ENCODE assay signal across 24 cellular contexts in the genomic region with DNA sequence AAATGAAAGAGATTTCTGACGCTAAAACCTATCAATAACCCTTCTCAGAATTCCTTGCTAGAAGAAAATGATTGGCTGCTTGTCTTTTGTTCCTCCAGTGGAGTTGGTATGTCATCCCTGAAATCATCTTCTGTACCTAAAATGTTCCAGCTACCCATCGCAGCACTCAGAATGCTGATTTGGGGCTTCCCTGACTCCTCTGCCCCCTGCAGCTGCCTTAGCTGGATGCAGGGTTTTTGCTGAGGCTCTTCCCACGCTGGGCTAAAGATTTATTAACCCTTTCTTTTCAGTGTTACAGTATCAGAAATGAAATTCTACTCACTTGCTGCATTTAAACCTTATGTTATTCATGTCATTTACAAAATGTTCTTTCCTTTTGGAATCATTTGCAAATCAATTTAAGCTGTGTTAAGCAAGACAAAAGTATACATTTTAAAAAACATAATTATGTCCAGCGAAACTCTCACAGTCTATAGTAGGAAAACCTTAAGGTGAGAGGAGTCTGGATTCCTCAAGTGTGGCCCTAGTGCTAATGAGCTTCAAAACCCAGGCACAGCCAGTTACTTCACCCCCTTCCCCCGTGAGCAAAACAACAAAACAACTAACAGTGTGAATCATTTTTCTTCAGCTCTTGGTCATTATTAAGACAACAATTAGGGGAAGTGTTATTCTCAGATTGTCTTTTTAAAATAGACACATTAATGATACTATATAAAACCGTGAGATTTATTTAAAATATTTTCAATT. TPM values are rescaled to one million over a fixed set of nuclear protein-coding genes. Genes with fewer than 3 reads are reported as not detected.
DNase-seq lines count a peak whose midpoint lies in the region; ATAC-seq and TF ChIP-seq lines count a peak whose summit lies in the region.
"Had no signal": no experiment of that assay in that cellular context is flagged by ENCODE, and none has a peak within 500 bp of the region (broad histone marks: within the 10 kb centered on the region; RNA-seq: fewer than 3 reads in every experiment).

No MANE protein-coding gene starts in this region.

- H3K36me3 ChIP-seq in GM23338 (ENCODE audit: insufficient read depth) = no peaks in the 10 kb centered on the region
- H3K36me3 ChIP-seq: breast epithelium, left lung, spleen, stomach had no signal

- peaks cover 34% of the 10 kb centered on the region for H4K20me1 ChIP-seq in GM23338 (replicated peaks; ENCODE audit: insufficient read depth)

- TF ChIP-seq CTCF in GM23338 (conservative IDR thresholded peaks at IDR 0.05; ENCODE audit: low read depth in 2 of 2) = 0 out of 4 replicates have a peak, but pooled peaks of 1 of the 2 experiments have one; percentile 5
- no peak for TF ChIP-seq CTCF in nephron (IDR thresholded peaks at IDR 0.05; ENCODE audit: unreplicated experiment in 3 of 3)

- peak overlapping the region; percentile 56; the same call in 1 of the 2 replicates for H3K4me2 ChIP-seq in GM23338

- H3K27me3 Mint-ChIP-seq in GM23338 (ENCODE audit: insufficient read depth, low read depth, poor library complexity) (no peaks in the 10 kb centered on the region), nephron (ENCODE audit: low read depth) (no peaks in the 10 kb centered on the region)
- H3K27me3 Mint-ChIP-seq: activated CD4-positive, alpha-beta T cell treated with anti-CD3 and anti-CD28 coated beads, Interleukin-2, amount 10 ng/mL, durations not matched to agents 7 days and 5 days; activated naive CD8-positive, alpha-beta T cell treated with anti-CD3 and anti-CD28 coated beads, Interleukin-2, amount 50 U/mL, for 24 hours; T-helper 17 cell; type B pancreatic cell had no signal

- DNase-seq in GM23338 (ENCODE audit: low spot score) (peak; percentile 67), NAMALWA (ENCODE audit: low spot score) (peak; percentile 22), dermis blood vessel endothelial cell (peak; percentile 53), NCI-H1417 (lab: John Stamatoyannopoulos, UW) (no peak), activated gamma-delta T cell (lab: John Stamatoyannopoulos, UW) (no peak)
- DNase-seq: activated CD4-positive, alpha-beta T cell treated with anti-CD3 and anti-CD28 coated beads, Interleukin-2, amount 10 ng/mL, durations not matched to agents 7 days and 5 days; activated naive CD8-positive, alpha-beta T cell treated with anti-CD3 and anti-CD28 coated beads, Interleukin-2, amount 50 U/mL, for 24 hours; CD8-positive, alpha-beta memory T cell; DMS79 treated with DMSO at 0.1 percent for 48 hours; GOT3; left lung; NCI-H748 treated with DMSO at 0.1 percent for 48 hours; Right ventricle myocardium superior; spleen; stimulated activated CD4-positive, alpha-beta T cell treated with anti-CD3 and anti-CD28 coated beads, Interleukin-4, amount 100 ng/mL, for 4 hours; stomach; T-helper 17 cell had no signal

- H3K27ac ChIP-seq in GM23338 (ENCODE audit: low read depth) = peak overlapping the region; percentile 6; the same call in 1 of the 2 replicates
- H3K27ac ChIP-seq: breast epithelium, left lung, spleen, stomach had no signal

- H3K4me1 Mint-ChIP-seq in GM23338 (peaks cover 78% of the 10 kb centered on the region), nephron (peaks cover 66% of the 10 kb centered on the region)
- H3K4me1 Mint-ChIP-seq: activated CD4-positive, alpha-beta T cell treated with anti-CD3 and anti-CD28 coated beads, Interleukin-2, amount 10 ng/mL, durations not matched to agents 7 days and 5 days had no signal

- peak overlapping the region; percentile 57 for H3K27ac Mint-ChIP-seq in GM23338
- peak overlapping the region in 2 of 3 experiments; percentile 28 to 32 for H3K27ac Mint-ChIP-seq in nephron
- H3K27ac Mint-ChIP-seq: activated CD4-positive, alpha-beta T cell treated with anti-CD3 and anti-CD28 coated beads, Interleukin-2, amount 10 ng/mL, durations not matched to agents 7 days and 5 days; activated naive CD8-positive, alpha-beta T cell treated with anti-CD3 and anti-CD28 coated beads, Interleukin-2, amount 50 U/mL, for 24 hours; CD8-positive, alpha-beta memory T cell; T-helper 17 cell; type B pancreatic cell had no signal

- peak overlapping the region; percentile 12 for H3K4me3 ChIP-seq in GM23338
- H3K4me3 ChIP-seq: breast epithelium, left lung, spleen, stomach had no signal

- H3K4me3 Mint-ChIP-seq in GM23338 = peak overlapping the region; percentile 51
- no peak overlapping the region for H3K4me3 Mint-ChIP-seq in nephron
- H3K4me3 Mint-ChIP-seq: activated CD4-positive, alpha-beta T cell treated with anti-CD3 and anti-CD28 coated beads, Interleukin-2, amount 10 ng/mL, durations not matched to agents 7 days and 5 days; activated naive CD8-positive, alpha-beta T cell treated with anti-CD3 and anti-CD28 coated beads, Interleukin-2, amount 50 U/mL, for 24 hours; CD8-positive, alpha-beta memory T cell; T-helper 17 cell; type B pancreatic cell had no signal

- H3K36me3 Mint-ChIP-seq in GM23338 (ENCODE audit: low read depth) (no peaks in the 10 kb centered on the region), nephron (ENCODE audit: low read depth) (peaks cover under 1% of the 10 kb centered on the region)
- H3K36me3 Mint-ChIP-seq: CD8-positive, alpha-beta memory T cell had no signal

- H3F3A ChIP-seq in GM23338 (replicated peaks; ENCODE audit: low read depth) = no peaks in the 10 kb centered on the region

- H3K4me1 ChIP-seq in GM23338 (ENCODE audit: insufficient read depth) = peaks cover 61% of the 10 kb centered on the region
- H3K4me1 ChIP-seq: breast epithelium had no signal

- H2AFZ ChIP-seq in GM23338 = no peak overlapping the region

- no peaks in the 10 kb centered on the region for H3K27me3 ChIP-seq in GM23338 (ENCODE audit: insufficient read depth)
- H3K27me3 ChIP-seq: breast epithelium, left lung, spleen, stomach had no signal

- H3K9me2 ChIP-seq in GM23338 (ENCODE audit: insufficient read depth) = no peaks in the 10 kb centered on the region

- H3K9me3 Mint-ChIP-seq in GM23338 (no peaks in the 10 kb centered on the region), nephron (no peaks in the 10 kb centered on the region)
- H3K9me3 Mint-ChIP-seq: activated CD4-positive, alpha-beta T cell treated with anti-CD3 and anti-CD28 coated beads, Interleukin-2, amount 10 ng/mL, durations not matched to agents 7 days and 5 days; activated naive CD8-positive, alpha-beta T cell treated with anti-CD3 and anti-CD28 coated beads, Interleukin-2, amount 50 U/mL, for 24 hours; CD8-positive, alpha-beta memory T cell; type B pancreatic cell had no signal

- H3K79me2 ChIP-seq in GM23338 (replicated peaks; ENCODE audit: insufficient read depth) = peaks cover 100% of the 10 kb centered on the region

- ATAC-seq in GM23338 = peak; percentile 83
- ATAC-seq in HG03565 (IDR thresholded peaks at IDR 0.05; ENCODE audit: unreplicated experiment) = no peak
- ATAC-seq in GM21528 (IDR thresholded peaks at IDR 0.05; ENCODE audit: low FRiP score, unreplicated experiment) = no peak
- ATAC-seq: activated naive CD8-positive, alpha-beta T cell treated with anti-CD3 and anti-CD28 coated beads, Interleukin-2, amount 50 U/mL, for 24 hours; esophagus mucosa; left lung; T-helper 17 cell had no signal

TF ChIP-seq in GM23338, 12 proteins besides CTCF, POLR2A, EP300 and RAD21 (continues in another document):
- no peak for TF ChIP-seq CREB1 (CRISPR knock-in tag; IDR thresholded peaks at IDR 0.05; ENCODE audit: low read depth)
- no peak for TF ChIP-seq JUNB (IDR thresholded peaks at IDR 0.05; ENCODE audit: unreplicated experiment)
- TF ChIP-seq EZH2 (IDR thresholded peaks at IDR 0.05; ENCODE audit: low read depth, unreplicated experiment) = no peak
- TF ChIP-seq, protein P1, sequence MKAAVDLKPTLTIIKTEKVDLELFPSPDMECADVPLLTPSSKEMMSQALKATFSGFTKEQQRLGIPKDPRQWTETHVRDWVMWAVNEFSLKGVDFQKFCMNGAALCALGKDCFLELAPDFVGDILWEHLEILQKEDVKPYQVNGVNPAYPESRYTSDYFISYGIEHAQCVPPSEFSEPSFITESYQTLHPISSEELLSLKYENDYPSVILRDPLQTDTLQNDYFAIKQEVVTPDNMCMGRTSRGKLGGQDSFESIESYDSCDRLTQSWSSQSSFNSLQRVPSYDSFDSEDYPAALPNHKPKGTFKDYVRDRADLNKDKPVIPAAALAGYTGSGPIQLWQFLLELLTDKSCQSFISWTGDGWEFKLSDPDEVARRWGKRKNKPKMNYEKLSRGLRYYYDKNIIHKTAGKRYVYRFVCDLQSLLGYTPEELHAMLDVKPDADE (IDR thresholded peaks at IDR 0.05) = no peak

RNA-seq across cellular contexts. Expression of a gene that starts 32.8 kb away (rescaled TPM):
- total RNA-seq in GM23338 (2014; rRNA removed; shearing (Covaris generic)) = 66.7 and 92.3 TPM in 2 replicates
- 34.6 and 35.7 TPM in 2 replicates for polyA plus RNA-seq in GM23338 (2016; fragmentation: Nextera tagmentation; extraction: Ambion mirVana)
- total RNA-seq in dermis blood vessel endothelial cell = 63.7 and 98.2 TPM in 2 replicates

RNA-seq across cellular contexts. Expression of a gene that starts 33.0 kb away (rescaled TPM):
- 0.16 and 1.2 TPM in 2 replicates for total RNA-seq in GM23338 (2014; rRNA removed; shearing (Covaris generic))
- 1.3 and 1.8 TPM in 2 replicates for polyA plus RNA-seq in GM23338 (2016; fragmentation: Nextera tagmentation; extraction: Ambion mirVana)
- 0.42 and 0.51 TPM in 2 replicates for total RNA-seq in dermis blood vessel endothelial cell
- total RNA-seq: pulmonary artery endothelial cell, T-helper 17 cell had no signal
- polyA plus RNA-seq: CD8-positive, alpha-beta memory T cell had no signal

Comparison
In these comparisons a context has a peak if more than half of its experiments do, and no peak if none do; other contexts are left out.
1. DNase-seq: peak in GM23338 (single experiment), NAMALWA (single experiment) and dermis blood vessel endothelial cell (single experiment); none in NCI-H1417 (0 of 3) and activated gamma-delta T cell (single experiment).